9 cellular contexts compared by ENCODE assay signal in the genomic region with DNA sequence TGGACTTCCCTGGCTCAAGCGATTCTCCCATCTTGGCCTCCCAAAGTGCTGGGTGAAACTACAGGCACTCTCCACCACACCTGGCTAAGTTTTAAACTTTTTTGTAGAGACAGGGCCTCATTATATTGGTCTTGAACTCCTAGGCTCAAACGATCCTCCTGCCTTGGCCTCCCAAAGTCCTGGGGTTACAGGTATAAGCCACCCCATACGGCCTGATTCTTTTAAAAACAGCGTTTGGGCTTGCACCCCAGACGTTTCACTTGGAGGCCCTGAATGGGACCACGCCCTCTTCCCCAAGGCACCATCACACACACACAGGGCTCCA. TPM values are rescaled to one million over a fixed set of nuclear protein-coding genes. Genes with fewer than 3 reads are reported as not detected.
"Had no signal": no experiment of that assay in that cellular context is flagged by ENCODE, and none has a peak within 500 bp of the region (broad histone marks: within the 10 kb centered on the region; RNA-seq: fewer than 3 reads in every experiment).

No MANE protein-coding gene starts in this region.

- H3K27me3 Mint-ChIP-seq: activated naive CD4-positive, alpha-beta T cell treated with anti-CD3 and anti-CD28 coated beads, Interleukin-2, amount 50 U/mL, for 24 hours had no signal

- H3K27me3 ChIP-seq: brain microvascular endothelial cell had no signal

- FAIRE-seq: TTC549 had no signal

- H3K4me3 Mint-ChIP-seq: activated naive CD4-positive, alpha-beta T cell treated with anti-CD3 and anti-CD28 coated beads, Interleukin-2, amount 50 U/mL, for 24 hours; endodermal cell; stimulated activated naive CD8-positive, alpha-beta T cell treated with anti-CD3 and anti-CD28 coated beads, Interleukin-15, amount 100 ng/mL, for 72 hours; T-helper 1 cell treated with Interleukin-12 subunit alpha and Interleukin-12 subunit beta and Interleukin-4 antibody, amounts not matched to agents 30 μg/mL and 1 μg/mL, for 36 hours had no signal

- H3K9ac ChIP-seq: parathyroid adenoma had no signal

- H3K9me3 ChIP-seq: thoracic aorta had no signal

- H3K27ac ChIP-seq: brain microvascular endothelial cell, parathyroid adenoma, thoracic aorta had no signal

- H3K9me3 Mint-ChIP-seq: activated naive CD4-positive, alpha-beta T cell treated with anti-CD3 and anti-CD28 coated beads, Interleukin-2, amount 50 U/mL, for 24 hours; endodermal cell; stimulated activated naive CD8-positive, alpha-beta T cell treated with anti-CD3 and anti-CD28 coated beads, Interleukin-15, amount 100 ng/mL, for 72 hours; T-helper 1 cell treated with Interleukin-12 subunit alpha and Interleukin-12 subunit beta and Interleukin-4 antibody, amounts not matched to agents 30 μg/mL and 1 μg/mL, for 36 hours had no signal

- H3K36me3 ChIP-seq: brain microvascular endothelial cell, thoracic aorta had no signal

- H3K4me3 ChIP-seq: thoracic aorta had no signal

- H2AFZ ChIP-seq: parathyroid adenoma had no signal

- H3K27ac Mint-ChIP-seq: activated naive CD4-positive, alpha-beta T cell treated with anti-CD3 and anti-CD28 coated beads, Interleukin-2, amount 50 U/mL, for 24 hours; endodermal cell; stimulated activated naive CD8-positive, alpha-beta T cell treated with anti-CD3 and anti-CD28 coated beads, Interleukin-15, amount 100 ng/mL, for 72 hours; T-helper 1 cell treated with Interleukin-12 subunit alpha and Interleukin-12 subunit beta and Interleukin-4 antibody, amounts not matched to agents 30 μg/mL and 1 μg/mL, for 36 hours had no signal

RNA-seq across cellular contexts. Expression of gene C16orf74, which starts 32.8 kb away (rescaled TPM):
- polyA plus RNA-seq: neural cell had no signal
